In the genomic region with DNA sequence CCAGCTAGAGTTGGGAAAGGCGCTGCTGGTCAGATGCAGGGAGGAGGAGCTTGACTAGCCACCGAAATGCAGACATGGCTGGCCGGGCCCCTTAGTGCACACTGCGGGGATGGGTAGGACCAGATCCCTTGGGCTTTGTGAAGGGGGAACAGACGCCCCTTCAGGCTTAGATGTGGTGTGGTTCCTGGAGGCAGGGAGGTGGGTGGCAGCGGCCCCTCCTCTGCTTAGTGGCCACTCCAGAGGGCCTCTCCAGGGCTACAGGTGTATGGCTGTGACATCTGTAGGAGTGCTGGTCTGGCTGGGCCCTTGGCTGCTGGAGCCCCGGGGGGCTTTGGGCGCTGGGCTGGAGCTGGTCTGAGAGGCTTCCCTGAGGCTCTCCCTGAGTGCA, we compare ENCODE assay signal across 10 cellular contexts. TPM values are rescaled to one million over a fixed set of nuclear protein-coding genes. Genes with fewer than 3 reads are reported as not detected.
DNase-seq lines count a peak whose midpoint lies in the region; ATAC-seq and TF ChIP-seq lines count a peak whose summit lies in the region.
"Had no signal": no experiment of that assay in that cellular context is flagged by ENCODE, and none has a peak within 500 bp of the region (broad histone marks: within the 10 kb centered on the region; RNA-seq: fewer than 3 reads in every experiment).

No MANE protein-coding gene starts in this region.

- TF ChIP-seq POLR2A in stomach (IDR thresholded peaks at IDR 0.05): no peak

- ATAC-seq in effector memory CD8-positive, alpha-beta T cell (replicated peaks): no peak
- ATAC-seq in GM19351 (IDR thresholded peaks at IDR 0.05; ENCODE audit: unreplicated experiment) (no peak), GM18858 (IDR thresholded peaks at IDR 0.05; ENCODE audit: unreplicated experiment) (no peak)

- peak overlapping the region; percentile 100 for H3K4me3 Mint-ChIP-seq in activated naive CD4-positive, alpha-beta T cell treated with anti-CD3 and anti-CD28 coated beads for 36 hours
- H3K4me3 Mint-ChIP-seq in effector memory CD8-positive, alpha-beta T cell: peak overlapping the region; percentile 96 to 97

- peaks cover 38% of the 10 kb centered on the region for H3K4me1 Mint-ChIP-seq in activated naive CD4-positive, alpha-beta T cell treated with anti-CD3 and anti-CD28 coated beads for 36 hours (ENCODE audit: low read depth)
- peaks cover 75 to 79% of the 10 kb centered on the region in 2 donors for H3K4me1 Mint-ChIP-seq in effector memory CD8-positive, alpha-beta T cell (ENCODE audit: low read depth in 2 of 2)

- H3K9me2 ChIP-seq in OCI-LY7 (ENCODE audit: insufficient read depth, low read length): no peaks in the 10 kb centered on the region

- H3K27me3 ChIP-seq in stomach: no peaks in the 10 kb centered on the region
- H3K27me3 ChIP-seq: SJCRH30 had no signal

- H3K79me2 ChIP-seq in OCI-LY7 (ENCODE audit: insufficient read depth, low read depth, low read length): peaks cover 67% of the 10 kb centered on the region
- H3K79me2 ChIP-seq: parathyroid adenoma had no signal

- peak overlapping the region; percentile 93 for H3K4me2 ChIP-seq in OCI-LY7 (ENCODE audit: low read length)

- peaks cover 80% of the 10 kb centered on the region for H3K36me3 Mint-ChIP-seq in activated naive CD4-positive, alpha-beta T cell treated with anti-CD3 and anti-CD28 coated beads for 36 hours (ENCODE audit: low read depth)
- peaks cover 86% of the 10 kb centered on the region for H3K36me3 Mint-ChIP-seq in effector memory CD8-positive, alpha-beta T cell (ENCODE audit: insufficient read depth)

- H3K9me3 ChIP-seq in OCI-LY7 (ENCODE audit: low read length) (no peaks in the 10 kb centered on the region), stomach (no peaks in the 10 kb centered on the region)
- H3K9me3 ChIP-seq: SJCRH30 had no signal

- no peaks in the 10 kb centered on the region for H3K9me3 Mint-ChIP-seq in activated naive CD4-positive, alpha-beta T cell treated with anti-CD3 and anti-CD28 coated beads for 36 hours
- H3K9me3 Mint-ChIP-seq in effector memory CD8-positive, alpha-beta T cell: no peaks in the 10 kb centered on the region

- H4K20me1 ChIP-seq in OCI-LY7 (ENCODE audit: insufficient read depth, low read length): peaks cover 35% of the 10 kb centered on the region

- peaks cover 100% of the 10 kb centered on the region for H3K36me3 ChIP-seq in OCI-LY7 (ENCODE audit: insufficient read depth, low read length)
- H3K36me3 ChIP-seq in stomach: peaks cover 49 to 70% (median 64%) of the 10 kb centered on the region in 4 donors

- no peak for TF ChIP-seq CTCF in OCI-LY7 (conservative IDR thresholded peaks at IDR 0.05; ENCODE audit: low read length)
- TF ChIP-seq CTCF in stomach (IDR thresholded peaks at IDR 0.05): no peak

- POLR2A ChIA-PET in OCI-LY7 (lab: Charles Lee): interaction anchor here (1.1 to 2.6 kb wide), 3 partner anchors 19 to 109 kb away, joined by 3 to 8 read pairs (median 4); no protein-coding TSS in a partner anchor

- no peak overlapping the region for H2AFZ ChIP-seq in OCI-LY7 (ENCODE audit: low read length)
- H2AFZ ChIP-seq: parathyroid adenoma had no signal

- no peaks in the 10 kb centered on the region for H3K27me3 Mint-ChIP-seq in activated naive CD4-positive, alpha-beta T cell treated with anti-CD3 and anti-CD28 coated beads for 36 hours (ENCODE audit: low read depth)
- no peaks in the 10 kb centered on the region for H3K27me3 Mint-ChIP-seq in effector memory CD8-positive, alpha-beta T cell

- TF ChIP-seq EP300 in stomach (IDR thresholded peaks at IDR 0.05): no peak

- CTCF ChIA-PET in activated naive CD4-positive, alpha-beta T cell treated with anti-CD3 and anti-CD28 coated beads for 36 hours (lab: Charles Lee): interaction anchor here (1.1 to 13.6 kb wide), 5 partner anchors 12 to 149 kb away, joined by 3 to 296 read pairs (median 4); partner anchors contain the start of genes BYSL, MED20, TAF8 and TOMM6
- CTCF ChIA-PET in OCI-LY7 (lab: Charles Lee; ENCODE audit: unreplicated experiment): interaction anchor here (0.6 to 2.5 kb wide), 3 partner anchors 15 to 108 kb away, joined by 3 to 11 read pairs (median 10); partner anchors contain the start of genes BYSL and MED20

- no TSS peak for BruUV-seq in OCI-LY7 (replicated peaks; lab: Mats Ljungman, UMichigan)

- intact Hi-C loops in activated naive CD4-positive, alpha-beta T cell treated with anti-CD3 and anti-CD28 coated beads for 36 hours (cut with micrococcal nuclease): loop anchor here (1.0 to 5.0 kb wide), 7 partner anchors 14 to 148 kb away; partner anchors contain the start of genes BYSL, MED20, TOMM6 and USP49
- intact Hi-C loops in OCI-LY7 (cut with micrococcal nuclease; ENCODE audit: unreplicated experiment): loop anchor here (1.0 to 2.0 kb wide), 3 partner anchors 87 to 109 kb away; no protein-coding TSS in a partner anchor
- intact Hi-C loops in stomach (cut with DNase I; ENCODE audit: low total_unique reads): loop anchor here (10.0 kb wide), 1 partner anchor 109 kb away; no protein-coding TSS in a partner anchor

- no peak for DNase-seq in activated naive CD4-positive, alpha-beta T cell treated with anti-CD3 and anti-CD28 coated beads for 36 hours
- DNase-seq in activated naive CD4-positive, alpha-beta T cell treated with anti-CD3 and anti-CD28 coated beads, Interleukin-2, amount 50 U/mL, for 16 hours: no peak
- DNase-seq in OCI-LY7 (ENCODE audit: low spot score) (no peak), stomach (no peak), Ammon's horn (ENCODE audit: low spot score) (no peak)
- no peak for DNase-seq in effector memory CD8-positive, alpha-beta T cell

- peak overlapping the region; percentile 1 for H3K4me3 ChIP-seq in OCI-LY7 (ENCODE audit: low read depth, low read length, poor library complexity, severe bottlenecking)
- no peak overlapping the region for H3K4me3 ChIP-seq in stomach
- H3K4me3 ChIP-seq: SJCRH30 had no signal

- H3K4me1 ChIP-seq in OCI-LY7 (ENCODE audit: insufficient read depth, low read length, poor library complexity, severe bottlenecking): peaks cover 66% of the 10 kb centered on the region
- H3K4me1 ChIP-seq in stomach: peaks cover 20 to 60% (median 50%) of the 10 kb centered on the region in 4 donors

- H3K27ac ChIP-seq in OCI-LY7 (ENCODE audit: low read depth, low read length, poor library complexity, severe bottlenecking) (peak overlapping the region; percentile 82), stomach (peak overlapping the region in 3 of 5 donors; percentile 89 to 91 (median 90))
- H3K27ac ChIP-seq: parathyroid adenoma, SJCRH30 had no signal

- WGBS in stomach, 5 donors: 58 to 84% (median 76%) methylated on average over 6 to 8 of the region's 8 CpGs

- H3K27ac Mint-ChIP-seq in activated naive CD4-positive, alpha-beta T cell treated with anti-CD3 and anti-CD28 coated beads for 36 hours: peak overlapping the region; percentile 99
- peak overlapping the region; percentile 49 to 78 for H3K27ac Mint-ChIP-seq in effector memory CD8-positive, alpha-beta T cell

RNA-seq across cellular contexts. Expression of gene CCND3, which starts 5.9 kb away (rescaled TPM):
- total RNA-seq in activated naive CD4-positive, alpha-beta T cell treated with anti-CD3 and anti-CD28 coated beads for 36 hours: 1,000 to 10,000 TPM; 1,152 to 1,165 TPM
- 229 and 319 TPM in 2 replicates for total RNA-seq in OCI-LY7 (2014; rRNA removed; shearing (Covaris generic))
- total RNA-seq in OCI-LY7 (2022): 244 and 303 TPM in 2 replicates
- total RNA-seq in stomach: 100 to 1,000 TPM in 2 of 5 donors, 10 to 100 TPM in 3; 40.6 to 193 (median 84.2) TPM
- 10 to 100 TPM; 75.3 to 77.2 (median 75.9) TPM for polyA plus RNA-seq in stomach

RNA-seq across cellular contexts. Expression of gene BYSL, which starts 14.4 kb away (rescaled TPM):
- 10 to 100 TPM; 49.8 TPM for total RNA-seq in activated naive CD4-positive, alpha-beta T cell treated with anti-CD3 and anti-CD28 coated beads for 36 hours
- 36.1 and 41.9 TPM in 2 replicates for total RNA-seq in OCI-LY7 (2014; rRNA removed; shearing (Covaris generic))
- 43.7 and 54.5 TPM in 2 replicates for total RNA-seq in OCI-LY7 (2022)
- 10 to 100 TPM in 2 of 5 donors, 1 to 10 TPM in 2, not detected in 1; 1.8 to 65.2 (median 10.1) TPM for total RNA-seq in stomach
- 10 to 100 TPM in 2 of 3 donors, 1 to 10 TPM in 1; 8.6 to 11.9 (median 10.6) TPM for polyA plus RNA-seq in stomach

RNA-seq across cellular contexts. Expression of gene MED20, which starts 14.7 kb away (rescaled TPM):
- total RNA-seq in activated naive CD4-positive, alpha-beta T cell treated with anti-CD3 and anti-CD28 coated beads for 36 hours: 10 to 100 TPM; 24.0 to 27.4 TPM
- 27.7 and 30.7 TPM in 2 replicates for total RNA-seq in OCI-LY7 (2014; rRNA removed; shearing (Covaris generic))
- total RNA-seq in OCI-LY7 (2022) (33.2 and 35.2 TPM in 2 replicates), stomach (10 to 100 TPM in 4 of 5 donors, 1 to 10 TPM in 1; 1.2 to 34.4 (median 18.8) TPM)
- 1 to 10 TPM; 6.1 to 9.8 (median 7.2) TPM for polyA plus RNA-seq in stomach

RNA-seq across cellular contexts. Expression of gene USP49, which starts 40.5 kb away (rescaled TPM):
- 1 to 10 TPM; 8.3 to 8.4 TPM for total RNA-seq in activated naive CD4-positive, alpha-beta T cell treated with anti-CD3 and anti-CD28 coated beads for 36 hours
- 7.4 and 9.0 TPM in 2 replicates for total RNA-seq in OCI-LY7 (2014; rRNA removed; shearing (Covaris generic))
- 17.8 and 21.4 TPM in 2 replicates for total RNA-seq in OCI-LY7 (2022)
- 10 to 100 TPM in 2 of 5 donors, 1 to 10 TPM in 3; 4.0 to 26.3 (median 5.7) TPM for total RNA-seq in stomach
- polyA plus RNA-seq in stomach: 1 to 10 TPM in 1 of 3 donors, under 1 TPM in 2; 0.50 to 1.2 (median 0.58) TPM
